Comparison of ENCODE assay signal across 9 cellular contexts in the genomic region with DNA sequence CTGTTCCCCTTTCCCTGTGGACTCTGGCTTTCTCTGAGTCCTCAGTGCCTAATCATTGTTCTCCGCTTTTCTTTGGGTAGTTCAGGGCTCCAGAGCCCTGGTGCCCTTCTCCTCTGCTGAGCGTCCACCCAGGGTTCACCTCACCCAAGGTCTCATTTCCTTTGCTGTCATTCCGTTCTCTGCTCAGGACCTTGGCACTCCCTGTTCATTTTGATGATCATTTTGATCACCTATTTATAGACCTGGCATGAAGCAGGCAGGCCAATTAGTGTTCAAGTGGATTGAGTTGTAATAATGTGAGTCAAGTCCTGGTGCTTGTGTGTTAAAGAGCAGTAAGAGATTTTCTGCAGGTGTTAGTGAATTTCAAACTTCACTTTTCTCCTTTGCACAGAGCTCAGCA. TPM values are rescaled to one million over a fixed set of nuclear protein-coding genes. Genes with fewer than 3 reads are reported as not detected.
DNase-seq lines count a peak whose midpoint lies in the region; ATAC-seq and TF ChIP-seq lines count a peak whose summit lies in the region.
"Had no signal": no experiment of that assay in that cellular context is flagged by ENCODE, and none has a peak within 500 bp of the region (broad histone marks: within the 10 kb centered on the region; RNA-seq: fewer than 3 reads in every experiment).

No MANE protein-coding gene starts in this region.

- H3K4me3 Mint-ChIP-seq in neural progenitor cell: no peak overlapping the region
- H3K4me3 Mint-ChIP-seq: activated naive CD4-positive, alpha-beta T cell treated with anti-CD3 and anti-CD28 coated beads, Interleukin-2, amount 50 U/mL, for 24 hours had no signal

- H3K9ac ChIP-seq in KMS-11 (no peak overlapping the region), endocrine pancreas (ENCODE audit: control insufficient read depth, insufficient read depth, low read length) (no peak overlapping the region), neural progenitor cell (no peak overlapping the region)

- H3K36me3 Mint-ChIP-seq in neural progenitor cell: no peaks in the 10 kb centered on the region
- H3K36me3 Mint-ChIP-seq: activated naive CD4-positive, alpha-beta T cell treated with anti-CD3 and anti-CD28 coated beads, Interleukin-2, amount 50 U/mL, for 24 hours had no signal

- peaks cover 77% of the 10 kb centered on the region for H3K79me2 ChIP-seq in KMS-11 (ENCODE audit: insufficient read depth, low read depth)
- H3K79me2 ChIP-seq in neural progenitor cell (ENCODE audit: low read depth): peaks cover 80% of the 10 kb centered on the region

- ATAC-seq in GM21526 (IDR thresholded peaks at IDR 0.05; ENCODE audit: low FRiP score, unreplicated experiment) (no peak), HG03196 (IDR thresholded peaks at IDR 0.05; ENCODE audit: unreplicated experiment) (no peak)

- H3K27ac Mint-ChIP-seq in neural progenitor cell: peak overlapping the region; percentile 4
- H3K27ac Mint-ChIP-seq: activated naive CD4-positive, alpha-beta T cell treated with anti-CD3 and anti-CD28 coated beads, Interleukin-2, amount 50 U/mL, for 24 hours had no signal

- H3K27ac ChIP-seq in KMS-11 (no peak overlapping the region), neural progenitor cell (no peak overlapping the region)

- DNase-seq in AG10803 (ENCODE audit: low read depth) (no peak), neural progenitor cell (ENCODE audit: low spot score) (no peak), DMS53 (lab: John Stamatoyannopoulos, UW) (no peak)
- DNase-seq in NK-92 treated with Interleukin-12 subunit alpha and Interleukin-12 subunit beta, amount 100 ng/mL, for 24 hours (lab: John Stamatoyannopoulos, UW): no peak

- H3K27me3 Mint-ChIP-seq in neural progenitor cell (ENCODE audit: insufficient read depth, low read depth): no peaks in the 10 kb centered on the region

- peaks cover 66% of the 10 kb centered on the region for H3K4me1 Mint-ChIP-seq in neural progenitor cell

- H3K36me3 ChIP-seq in KMS-11 (ENCODE audit: insufficient read depth) (no peaks in the 10 kb centered on the region), endocrine pancreas (ENCODE audit: control insufficient read depth, insufficient read depth, low read length) (no peaks in the 10 kb centered on the region), neural progenitor cell (no peaks in the 10 kb centered on the region)

- H3K9me3 ChIP-seq in endocrine pancreas (ENCODE audit: control insufficient read depth, low read length): no peaks in the 10 kb centered on the region
- H3K9me3 ChIP-seq in neural progenitor cell (ENCODE audit: low read depth): no peaks in the 10 kb centered on the region

- H3K4me3 ChIP-seq in AG10803 (ENCODE audit: low read length) (peak overlapping the region; percentile 94), KMS-11 (IDR thresholded peaks at IDR 0.05; ENCODE audit: insufficient read depth, low read depth, low read length) (no peak overlapping the region), endocrine pancreas (ENCODE audit: control insufficient read depth, insufficient read depth, low read length) (peak overlapping the region; percentile 7), neural progenitor cell (no peak overlapping the region)

- peak overlapping the region; percentile 69; the same call in 1 of the 2 replicates for H3K4me2 ChIP-seq in KMS-11
- peak overlapping the region; percentile 92 for H3K4me2 ChIP-seq in neural progenitor cell

- no peaks in the 10 kb centered on the region for H3K9me3 Mint-ChIP-seq in neural progenitor cell
- H3K9me3 Mint-ChIP-seq: activated naive CD4-positive, alpha-beta T cell treated with anti-CD3 and anti-CD28 coated beads, Interleukin-2, amount 50 U/mL, for 24 hours had no signal

- H4K20me1 ChIP-seq in KMS-11 (ENCODE audit: insufficient read depth): peaks cover 40% of the 10 kb centered on the region
- peaks cover 77% of the 10 kb centered on the region for H4K20me1 ChIP-seq in neural progenitor cell (ENCODE audit: low read depth)

- peaks cover 20% of the 10 kb centered on the region for H3F3A ChIP-seq in neural progenitor cell (ENCODE audit: low read depth)

- H3K27me3 ChIP-seq in KMS-11 (ENCODE audit: insufficient read depth, low read depth) (no peaks in the 10 kb centered on the region), endocrine pancreas (ENCODE audit: control insufficient read depth, insufficient read depth, low read length) (no peaks in the 10 kb centered on the region), neural progenitor cell (peaks cover 4% of the 10 kb centered on the region)

- H2AFZ ChIP-seq in KMS-11 (ENCODE audit: low read depth) (no peak overlapping the region), neural progenitor cell (replicated peaks) (no peak overlapping the region)

- no peak for TF ChIP-seq CTCF in AG10803 (conservative IDR thresholded peaks at IDR 0.05; ENCODE audit: low read length)
- no peak for TF ChIP-seq CTCF in KMS-11 (conservative IDR thresholded peaks at IDR 0.05; ENCODE audit: low read depth, low read length)
- no peak for TF ChIP-seq CTCF in neural progenitor cell (IDR thresholded peaks at IDR 0.05)

- peaks cover 41% of the 10 kb centered on the region for H3K4me1 ChIP-seq in KMS-11 (ENCODE audit: low read depth, poor library complexity, severe bottlenecking)
- H3K4me1 ChIP-seq in endocrine pancreas (ENCODE audit: control insufficient read depth, insufficient read depth, low read length): peaks cover 22% of the 10 kb centered on the region
- H3K4me1 ChIP-seq in neural progenitor cell: peaks cover 38% of the 10 kb centered on the region

RNA-seq across cellular contexts. Expression of a gene that starts 3.6 kb away (rescaled TPM):
- total RNA-seq in neural progenitor cell (ENCODE audit: low replicate concordance): 76.3 and 84.7 TPM in 2 replicates

Comparison
In these comparisons a context has a peak if more than half of its experiments do, and no peak if none do; other contexts are left out.
1. H3K4me3 ChIP-seq: peak in AG10803 (single experiment) and endocrine pancreas (single experiment); none in KMS-11 (single experiment) and neural progenitor cell (single experiment).